ENCODE assay signal across 1 cellular context in genomic region chr5:72817076-72817476, GRCh38.
TF ChIP-seq lines count a peak whose summit lies in the region.

No MANE protein-coding gene starts in this region.

TF ChIP-seq in HEK293, 187 proteins besides CTCF, POLR2A, EP300 and RAD21 (continued from another document):
- TF ChIP-seq ZNF449 (tag by site-specific recombination; IDR thresholded peaks at IDR 0.05) (no peak), ZNF433 (tag by site-specific recombination; IDR thresholded peaks at IDR 0.05; ENCODE audit: low read depth) (no peak), ZNF76 (tag by site-specific recombination; IDR thresholded peaks at IDR 0.05; ENCODE audit: borderline replicate concordance, low read depth) (0 out of 2 replicates have a peak, but pooled peaks have one; percentile 54), ZNF174 (tag by site-specific recombination; IDR thresholded peaks at IDR 0.05) (no peak), PBX3 (CRISPR knock-in tag; IDR thresholded peaks at IDR 0.05) (0 out of 2 replicates have a peak, but pooled peaks have one; percentile 12), ZNF169 (tag by site-specific recombination; IDR thresholded peaks at IDR 0.05) (no peak), ZNF404 (tag by site-specific recombination; IDR thresholded peaks at IDR 0.05) (no peak), ZBTB8A (tag by site-specific recombination; IDR thresholded peaks at IDR 0.05) (peak; percentile 63)
